Comparison of ENCODE assay signal across 9 cellular contexts in genomic region chr16:66275795-66276428, GRCh38.
DNase-seq lines count a peak whose midpoint lies in the region; ATAC-seq and TF ChIP-seq lines count a peak whose summit lies in the region.
"Had no signal": no experiment of that assay in that cellular context is flagged by ENCODE, and none has a peak within 500 bp of the region (broad histone marks: within the 10 kb centered on the region; RNA-seq: fewer than 3 reads in every experiment).

No MANE protein-coding gene starts in this region.

- no peaks in the 10 kb centered on the region for H3K27me3 ChIP-seq in RWPE2 (ENCODE audit: insufficient read depth, poor library complexity, severe bottlenecking)
- H3K27me3 ChIP-seq in osteoblast (ENCODE audit: insufficient read depth, low read length), result peaks cover 20% of the 10 kb centered on the region
- H3K27me3 ChIP-seq: BLaER1 had no signal

- DNase-seq in NCI-H1417 (lab: John Stamatoyannopoulos, UW) (peak; percentile 12 to 63 (median 61)), NCI-H1417 treated with DMSO at 0.1 percent for 48 hours (lab: John Stamatoyannopoulos, UW) (no peak), RWPE2 (ENCODE audit: low spot score) (no peak), erythroblast (lab: John Stamatoyannopoulos, UW) (peak; percentile 9 to 42), osteoblast (ENCODE audit: insufficient read length, low spot score, missing footprints) (peak; percentile 88)
- peak; percentile 36 for DNase-seq in Jurkat, Clone E6-1 (ENCODE audit: low read depth, low spot score)

- H3K9me3 ChIP-seq in RWPE2 (ENCODE audit: severe bottlenecking), result no peaks in the 10 kb centered on the region
- H3K9me3 ChIP-seq in osteoblast (ENCODE audit: low read depth, low read length), result no peaks in the 10 kb centered on the region

- H2AFZ ChIP-seq in osteoblast (ENCODE audit: low read length), result no peak overlapping the region

- TF ChIP-seq CTCF in RWPE2 (IDR thresholded peaks at IDR 0.05; ENCODE audit: poor library complexity, severe bottlenecking) (peak; percentile 61), osteoblast (IDR thresholded peaks at IDR 0.05; ENCODE audit: extremely low read depth, low read depth, low read length) (peak; percentile 90)

- H3K9me3 Mint-ChIP-seq in stimulated activated memory B cell treated with anti-CD40 and anti-IgM and Interleukin-4, amounts not matched to agents 10 μg/mL and 1 μg/mL and 100 μg/mL, for 72 hours, result peaks cover 14% of the 10 kb centered on the region

- no peaks in the 10 kb centered on the region for H3K4me1 Mint-ChIP-seq in stimulated activated memory B cell treated with anti-CD40 and anti-IgM and Interleukin-4, amounts not matched to agents 10 μg/mL and 1 μg/mL and 100 μg/mL, for 72 hours

- H3K36me3 ChIP-seq in RWPE2 (ENCODE audit: low read depth) (no peaks in the 10 kb centered on the region), osteoblast (ENCODE audit: insufficient read depth, low read length) (no peaks in the 10 kb centered on the region)
- H3K36me3 ChIP-seq: BLaER1 had no signal

- H3K79me2 ChIP-seq in osteoblast (ENCODE audit: insufficient read depth, low read length), result no peaks in the 10 kb centered on the region

- peaks cover 26% of the 10 kb centered on the region for H3K4me1 ChIP-seq in RWPE2 (ENCODE audit: insufficient read depth, poor library complexity, severe bottlenecking)
- peaks cover 14% of the 10 kb centered on the region for H3K4me1 ChIP-seq in osteoblast (ENCODE audit: insufficient read depth, low read length)

- no peak overlapping the region for H3K4me3 Mint-ChIP-seq in stimulated activated memory B cell treated with anti-CD40 and anti-IgM and Interleukin-4, amounts not matched to agents 10 μg/mL and 1 μg/mL and 100 μg/mL, for 72 hours

- H3K36me3 Mint-ChIP-seq in stimulated activated memory B cell treated with anti-CD40 and anti-IgM and Interleukin-4, amounts not matched to agents 10 μg/mL and 1 μg/mL and 100 μg/mL, for 72 hours, result no peaks in the 10 kb centered on the region

- no peak for ATAC-seq in RWPE2 (ENCODE audit: low read depth)
- no peak for ATAC-seq in stimulated activated memory B cell treated with anti-CD40 and anti-IgM and Interleukin-4, amounts not matched to agents 10 μg/mL and 1 μg/mL and 100 μg/mL, for 72 hours
- no peak for ATAC-seq in HG03439 (IDR thresholded peaks at IDR 0.05; ENCODE audit: unreplicated experiment)

- no peak for TF ChIP-seq POLR2A in erythroblast (IDR thresholded peaks at IDR 0.05; ENCODE audit: low read length)

- H3K27ac Mint-ChIP-seq in stimulated activated memory B cell treated with anti-CD40 and anti-IgM and Interleukin-4, amounts not matched to agents 10 μg/mL and 1 μg/mL and 100 μg/mL, for 72 hours, result no peak overlapping the region

- H4K20me1 ChIP-seq in osteoblast (ENCODE audit: insufficient read depth, low read length), result no peaks in the 10 kb centered on the region
- H4K20me1 ChIP-seq: BLaER1 had no signal

- H3K27ac ChIP-seq in RWPE2 (ENCODE audit: poor library complexity, severe bottlenecking) (no peak overlapping the region), osteoblast (ENCODE audit: low read depth, low read length) (no peak overlapping the region)
- H3K27ac ChIP-seq: BLaER1 had no signal

- no peak overlapping the region for H3K4me3 ChIP-seq in Jurkat, Clone E6-1 (ENCODE audit: low read length)
- H3K4me3 ChIP-seq in RWPE2 (ENCODE audit: severe bottlenecking) (no peak overlapping the region), osteoblast (ENCODE audit: insufficient read depth, low read length) (no peak overlapping the region)
- H3K4me3 ChIP-seq: BLaER1 had no signal

- H3K4me2 ChIP-seq in osteoblast (ENCODE audit: insufficient read depth, low read length), result no peak overlapping the region

- peaks cover 75% of the 10 kb centered on the region for H3K27me3 Mint-ChIP-seq in stimulated activated memory B cell treated with anti-CD40 and anti-IgM and Interleukin-4, amounts not matched to agents 10 μg/mL and 1 μg/mL and 100 μg/mL, for 72 hours

Comparison
In these comparisons a context has a peak if more than half of its experiments do, and no peak if none do; other contexts are left out.
1. DNase-seq: peak in NCI-H1417 (3 of 3), Jurkat, Clone E6-1 (single experiment), erythroblast (2 of 2) and osteoblast (single experiment); none in NCI-H1417 treated with DMSO at 0.1 percent for 48 hours (single experiment) and RWPE2 (single experiment).